ENCODE assay signal across 11 cellular contexts in the genomic region with DNA sequence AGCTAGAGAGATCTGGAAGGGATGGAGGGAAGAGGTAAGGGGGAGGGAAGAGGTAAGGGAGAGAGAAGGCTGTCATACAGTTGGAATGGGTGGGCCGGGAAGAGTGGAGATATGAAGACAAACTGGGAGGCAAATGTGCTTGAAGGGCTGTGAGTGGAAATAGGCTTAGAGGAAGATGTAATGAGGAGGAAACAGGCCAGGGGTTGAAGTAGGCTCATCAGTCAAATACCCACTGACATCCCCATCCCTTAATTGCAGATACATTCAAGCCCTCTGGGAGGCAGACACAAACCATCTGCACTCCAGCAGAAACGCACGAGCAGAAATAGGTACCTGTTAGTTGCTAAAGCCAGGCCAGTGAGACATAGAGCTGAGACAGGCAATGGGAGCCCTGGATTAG. TPM values are rescaled to one million over a fixed set of nuclear protein-coding genes. Genes with fewer than 3 reads are reported as not detected.
DNase-seq lines count a peak whose midpoint lies in the region; ATAC-seq and TF ChIP-seq lines count a peak whose summit lies in the region.
"Had no signal": no experiment of that assay in that cellular context is flagged by ENCODE, and none has a peak within 500 bp of the region (broad histone marks: within the 10 kb centered on the region; RNA-seq: fewer than 3 reads in every experiment).

No MANE protein-coding gene starts in this region.

- H3K4me3 Mint-ChIP-seq in activated T-cell treated with anti-CD3 and anti-CD28 coated beads, Interleukin-2, amount 50 U/mL, for 4 hours, result no peak overlapping the region
- H3K4me3 Mint-ChIP-seq: activated B cell treated with CpG ODN at 0.5 μM for 24 hours had no signal

- H3K4me3 ChIP-seq in AG04450 (ENCODE audit: low read depth, low read length) (no peak overlapping the region), H7 (ENCODE audit: insufficient read depth, low read depth, low read length) (no peak overlapping the region), PC-9 (no peak overlapping the region), fibroblast of mammary gland (ENCODE audit: control insufficient read depth, low read depth, low read length) (no peak overlapping the region)
- H3K4me3 ChIP-seq: GM23248 had no signal

- H3K9me3 ChIP-seq in AG04450 (ENCODE audit: control insufficient read depth, insufficient read depth, low read length) (no peaks in the 10 kb centered on the region), PC-9 (ENCODE audit: insufficient read depth, low read depth) (no peaks in the 10 kb centered on the region)

- no peaks in the 10 kb centered on the region for H3K79me2 ChIP-seq in PC-9 (ENCODE audit: low read depth)

- H3K27me3 Mint-ChIP-seq in activated T-cell treated with anti-CD3 and anti-CD28 coated beads, Interleukin-2, amount 50 U/mL, for 4 hours (ENCODE audit: low read depth), result peaks cover 6% of the 10 kb centered on the region
- H3K27me3 Mint-ChIP-seq: activated B cell treated with CpG ODN at 0.5 μM for 24 hours had no signal

- POLR2A ChIA-PET in AG04450 (lab: Yijun Ruan, JAX) (no interaction called here), PC-9 (lab: Charles Lee; ENCODE audit: unreplicated experiment) (no interaction called here)

- H3K36me3 Mint-ChIP-seq in activated T-cell treated with anti-CD3 and anti-CD28 coated beads, Interleukin-2, amount 50 U/mL, for 4 hours (ENCODE audit: insufficient read depth), result no peaks in the 10 kb centered on the region

- CTCF ChIA-PET in AG04450 (lab: Charles Lee), result interaction anchor here (1.0 to 1.1 kb wide), 2 partner anchors 9 to 124 kb away, joined by 3 to 4 read pairs; no protein-coding TSS in a partner anchor
- CTCF ChIA-PET in PC-9 (lab: Charles Lee), result interaction anchor here (0.5 kb wide), 1 partner anchor 558 kb away, joined by 16 read pairs; no protein-coding TSS in a partner anchor

- no peaks in the 10 kb centered on the region for H3K4me1 Mint-ChIP-seq in activated T-cell treated with anti-CD3 and anti-CD28 coated beads, Interleukin-2, amount 50 U/mL, for 4 hours (ENCODE audit: low read depth)

- intact Hi-C loops in PC-9 (cut with micrococcal nuclease; ENCODE audit: unreplicated experiment), result loop anchor here (5.0 kb wide), 1 partner anchor 224 kb away; no protein-coding TSS in a partner anchor
- intact Hi-C loops in posterior vena cava (cut with DNase I), result no loop called here

- no peak overlapping the region for H2AFZ ChIP-seq in PC-9
- H2AFZ ChIP-seq: GM23248 had no signal

- H3F3A ChIP-seq in PC-9 (ENCODE audit: insufficient read depth, low read depth), result no peaks in the 10 kb centered on the region

- H3K4me1 ChIP-seq in PC-9 (replicated peaks; ENCODE audit: insufficient read depth), result no peaks in the 10 kb centered on the region

- DNase-seq in AG04450 (ENCODE audit: low read depth, low spot score) (no peak), H7 (peak; percentile 65), PC-9 (peak in 1 of 2 experiments; percentile 64), fibroblast of mammary gland (ENCODE audit: low read depth) (peak; percentile 33), NCI-H1436 treated with DMSO at 0.1 percent for 48 hours (lab: John Stamatoyannopoulos, UW) (no peak), posterior vena cava (ENCODE audit: low spot score) (no peak)
- DNase-seq in activated T-cell treated with anti-CD3 and anti-CD28 coated beads, Interleukin-2, amount 50 U/mL, for 4 hours, result no peak
- DNase-seq: activated B cell treated with CpG ODN at 0.5 μM for 24 hours, GM23248, NCI-H1092 had no signal

- no peaks in the 10 kb centered on the region for H3K9me2 ChIP-seq in PC-9 (ENCODE audit: insufficient read depth)

- BruUV-seq in PC-9 (replicated peaks; lab: Mats Ljungman, UMichigan), result no TSS peak

- H4K20me1 ChIP-seq in PC-9 (ENCODE audit: insufficient read depth), result no peaks in the 10 kb centered on the region

- peak; percentile 28 for TF ChIP-seq CTCF in AG04450 (IDR thresholded peaks at IDR 0.05; ENCODE audit: low read depth, low read length)
- TF ChIP-seq CTCF in PC-9 (conservative IDR thresholded peaks at IDR 0.05), result peak; percentile 55
- peak; percentile 14 for TF ChIP-seq CTCF in fibroblast of mammary gland (conservative IDR thresholded peaks at IDR 0.05; ENCODE audit: control insufficient read depth, insufficient read depth, low read depth, low read length)

- H3K27ac ChIP-seq in AG04450 (ENCODE audit: low read depth, low read length), result no peak overlapping the region
- no peak overlapping the region for H3K27ac ChIP-seq in PC-9
- H3K27ac ChIP-seq: GM23248 had no signal

- H3K4me2 ChIP-seq in PC-9, result no peak overlapping the region

- H3K9me3 Mint-ChIP-seq in activated T-cell treated with anti-CD3 and anti-CD28 coated beads, Interleukin-2, amount 50 U/mL, for 4 hours, result no peaks in the 10 kb centered on the region
- H3K9me3 Mint-ChIP-seq: activated B cell treated with CpG ODN at 0.5 μM for 24 hours had no signal

- no peaks in the 10 kb centered on the region for H3K27me3 ChIP-seq in AG04450 (ENCODE audit: control insufficient read depth, insufficient read depth, low read length)
- no peaks in the 10 kb centered on the region for H3K27me3 ChIP-seq in H7 (ENCODE audit: control insufficient read depth, insufficient read depth, low read length)
- H3K27me3 ChIP-seq in PC-9 (ENCODE audit: insufficient read depth, low read depth), result no peaks in the 10 kb centered on the region

- no peaks in the 10 kb centered on the region for H3K36me3 ChIP-seq in H7 (replicated peaks; ENCODE audit: control insufficient read depth, insufficient read depth, low read length)
- H3K36me3 ChIP-seq in PC-9 (ENCODE audit: low read depth), result no peaks in the 10 kb centered on the region

- no peak for ATAC-seq in activated T-cell treated with anti-CD3 and anti-CD28 coated beads, Interleukin-2, amount 50 U/mL, for 4 hours
- ATAC-seq in GM21786 (IDR thresholded peaks at IDR 0.05; ENCODE audit: unreplicated experiment), result no peak

RNA-seq across cellular contexts. Expression of a gene that starts 2.1 kb away (rescaled TPM):
- polyA plus RNA-seq in AG04450 (2011; rRNA removed), result 0.02 and 0.05 TPM in 2 replicates
- polyA minus RNA-seq in AG04450 (2011; rRNA and poly(A)+ RNA removed), result 0.05 and 0.13 TPM in 2 replicates
- 0.11 TPM in 1 of 2 replicates, not detected in the other for total RNA-seq in H7 (2014; rRNA removed; shearing (Covaris generic))
- total RNA-seq in PC-9 (2021), result 0.76 and 1.2 TPM in 2 replicates
- total RNA-seq in activated T-cell treated with anti-CD3 and anti-CD28 coated beads, Interleukin-2, amount 50 U/mL, for 4 hours, result under 1 TPM in 1 of 3 donors, not detected in 2; 0.18 TPM
- 1 to 10 TPM; 3.1 to 4.7 TPM for total RNA-seq in posterior vena cava
- total RNA-seq: activated B cell treated with CpG ODN at 0.5 μM for 24 hours had no signal

RNA-seq across cellular contexts. Expression of a gene that starts 12.4 kb away (rescaled TPM):
- not detected in 2 replicates for polyA plus RNA-seq in AG04450 (2011; rRNA removed)
- not detected in 2 replicates for polyA minus RNA-seq in AG04450 (2011; rRNA and poly(A)+ RNA removed)
- total RNA-seq in H7 (2014; rRNA removed; shearing (Covaris generic)), result 2.0 and 2.8 TPM in 2 replicates
- total RNA-seq in PC-9 (2021) (0.22 and 0.75 TPM in 2 replicates), posterior vena cava (1 to 10 TPM; 2.8 to 3.3 TPM)
- not detected for total RNA-seq in activated T-cell treated with anti-CD3 and anti-CD28 coated beads, Interleukin-2, amount 50 U/mL, for 4 hours
- total RNA-seq: activated B cell treated with CpG ODN at 0.5 μM for 24 hours had no signal

RNA-seq across cellular contexts. Expression of a gene that starts 44.2 kb away (rescaled TPM):
- polyA plus RNA-seq in AG04450 (2011; rRNA removed), result 2.9 and 3.3 TPM in 2 replicates
- polyA minus RNA-seq in AG04450 (2011; rRNA and poly(A)+ RNA removed), result 3.3 and 4.0 TPM in 2 replicates
- 4.4 and 6.0 TPM in 2 replicates for total RNA-seq in H7 (2014; rRNA removed; shearing (Covaris generic))
- total RNA-seq in PC-9 (2021), result 13.4 and 14.0 TPM in 2 replicates
- total RNA-seq in activated T-cell treated with anti-CD3 and anti-CD28 coated beads, Interleukin-2, amount 50 U/mL, for 4 hours, result 1 to 10 TPM; 4.2 to 8.2 (median 5.6) TPM
- 1 to 10 TPM; 7.3 to 7.8 TPM for total RNA-seq in posterior vena cava

Comparison
In these comparisons a context has a peak if more than half of its experiments do, and no peak if none do; other contexts are left out.
1. DNase-seq: peak in H7 (single experiment) and fibroblast of mammary gland (single experiment); none in AG04450 (single experiment), activated T-cell treated with anti-CD3 and anti-CD28 coated beads, Interleukin-2, amount 50 U/mL, for 4 hours (single experiment), NCI-H1436 treated with DMSO at 0.1 percent for 48 hours (single experiment) and posterior vena cava (single experiment).
2. Peak in every context shown above with its lines, with median percentiles within 50 percentile points of each other: CTCF ChIP-seq.